In genomic region chr18:79962835-79963657, GRCh38 we compare ENCODE assay signal across 9 cellular contexts. TPM values are rescaled to one million over a fixed set of nuclear protein-coding genes. Genes with fewer than 3 reads are reported as not detected.
DNase-seq lines count a peak whose midpoint lies in the region; ATAC-seq, FAIRE-seq and TF ChIP-seq lines count a peak whose summit lies in the region.
"Had no signal": no experiment of that assay in that cellular context is flagged by ENCODE, and none has a peak within 500 bp of the region (broad histone marks: within the 10 kb centered on the region; RNA-seq: fewer than 3 reads in every experiment).

No MANE protein-coding gene starts in this region.

- no peak for ATAC-seq in HepG2
- ATAC-seq in right lobe of liver, result no peak
- ATAC-seq in HG03565 (IDR thresholded peaks at IDR 0.05; ENCODE audit: unreplicated experiment), result peak; percentile 42

- H3K9ac ChIP-seq in HepG2 (ENCODE audit: insufficient read depth, low read depth, low read length), result no peak overlapping the region

- H3K4me1 ChIP-seq in HepG2 (ENCODE audit: insufficient read depth, low read length) (peaks cover 66% of the 10 kb centered on the region), right lobe of liver (peaks cover 0 to 10% (median 3%) of the 10 kb centered on the region in 4 donors), tibial nerve (peaks cover 0 to 37% (median 11%) of the 10 kb centered on the region in 4 donors), HAP-1 (peaks cover 39% of the 10 kb centered on the region)

- H2AFZ ChIP-seq in HepG2 (ENCODE audit: low read length), result no peak overlapping the region

- H3K4me2 ChIP-seq in HepG2 (ENCODE audit: low read depth, low read length), result no peak overlapping the region

- no peak for DNase-seq in HepG2 (ENCODE audit: low spot score)
- DNase-seq in right lobe of liver, result no peak
- DNase-seq in bronchial epithelial cell (ENCODE audit: low read depth), result no peak
- DNase-seq in tibial nerve (ENCODE audit: low spot score in 2 of 2), result no peak
- no peak for DNase-seq in NCI-H774 (lab: John Stamatoyannopoulos, UW)
- no peak for DNase-seq in HAP-1 (ENCODE audit: low spot score in 2 of 2)
- no peak for DNase-seq in DMS153 (lab: John Stamatoyannopoulos, UW)

- intact Hi-C loops in HepG2 (cut with micrococcal nuclease; ENCODE audit: unreplicated experiment) (no loop called here), right lobe of liver (cut with DNase I) (no loop called here)

- H3K36me3 ChIP-seq in HepG2 (replicated peaks in 1 of 2; ENCODE audit: control insufficient read depth in 1 of 2, insufficient read depth in 2 of 2, low read length in 2 of 2), result peaks cover 2 to 7% of the 10 kb centered on the region in 2 experiments; a peak in 2 of 5 replicates
- H3K36me3 ChIP-seq in right lobe of liver, result peaks cover 0 to 9% (median 0%) of the 10 kb centered on the region in 4 donors
- peaks cover 2% of the 10 kb centered on the region for H3K36me3 ChIP-seq in bronchial epithelial cell (ENCODE audit: control insufficient read depth, insufficient read depth, low read length)
- H3K36me3 ChIP-seq in tibial nerve, result peaks cover 0 to 6% (median 0%) of the 10 kb centered on the region in 3 donors
- peaks cover 8% of the 10 kb centered on the region for H3K36me3 ChIP-seq in HAP-1 (replicated peaks)

- TF ChIP-seq CTCF in HepG2 (CRISPR knock-in tag; IDR thresholded peaks at IDR 0.05) (no peak), right lobe of liver (IDR thresholded peaks at IDR 0.05) (no peak), bronchial epithelial cell (IDR thresholded peaks at IDR 0.05; ENCODE audit: insufficient read depth, low read length, severe bottlenecking) (no peak), tibial nerve (IDR thresholded peaks at IDR 0.05) (no peak)

- POLR2A ChIA-PET in HepG2 (lab: Yijun Ruan, JAX), result interaction anchor here (0.7 to 3.1 kb wide), 5 partner anchors 12 to 28 kb away, joined by 3 to 26 read pairs (median 5); partner anchors contain the start of gene SLC66A2

- FAIRE-seq in HepG2 (lab: Jason Lieb, UNC), result no peak
- FAIRE-seq in bronchial epithelial cell (lab: Jason Lieb, UNC), result peak; percentile 13
- FAIRE-seq: TTC549 had no signal

- BruUV-seq in HepG2 (replicated peaks; lab: Mats Ljungman, UMichigan), result no TSS peak

- H3K4me3 ChIP-seq in HepG2 (replicated peaks in 1 of 3; ENCODE audit: insufficient read depth in 1 of 3, low read depth in 2 of 3, low read length in 3 of 3) (no peak overlapping the region), right lobe of liver (no peak overlapping the region), bronchial epithelial cell (ENCODE audit: low read depth, low read length) (no peak overlapping the region), tibial nerve (no peak overlapping the region), HAP-1 (no peak overlapping the region)

- no peak for TF ChIP-seq RAD21 in HepG2 (CRISPR knock-in tag; IDR thresholded peaks at IDR 0.05)

- H3K27me3 ChIP-seq in HepG2 (ENCODE audit: control insufficient read depth in 1 of 2, insufficient read depth in 2 of 2, low read length in 2 of 2), result no peaks in the 10 kb centered on the region
- H3K27me3 ChIP-seq in right lobe of liver, result no peaks in the 10 kb centered on the region
- no peaks in the 10 kb centered on the region for H3K27me3 ChIP-seq in bronchial epithelial cell (ENCODE audit: control insufficient read depth, insufficient read depth, low read length)
- peaks cover 0 to 6% of the 10 kb centered on the region in 2 donors for H3K27me3 ChIP-seq in tibial nerve
- no peaks in the 10 kb centered on the region for H3K27me3 ChIP-seq in HAP-1 (ENCODE audit: low read depth)

- 93% methylated on average over 24 of the region's 30 CpGs for WGBS in HepG2 (ENCODE audit: low lambda C conversion rate)
- 84% methylated on average over 26 of the region's 30 CpGs for WGBS in right lobe of liver (ENCODE audit: insufficient coverage, low coverage, low lambda C conversion rate, missing lambda C conversion rate)
- WGBS in tibial nerve, 2 donors, result 80 to 84% methylated on average over 30 of the region's 30 CpGs

- in situ Hi-C loops in HepG2 (cut with HindIII; ENCODE audit: extremely low pct_ligation_motif_present, low pct_unique_long_range_greater_than_20kb) (no loop called here), HAP-1 (cut with MboI; ENCODE audit: low sequenced_read_pairs) (no loop called here)

- H3K27ac ChIP-seq in HepG2 (ENCODE audit: extremely low read length, insufficient read depth, low read length), result no peak overlapping the region
- no peak overlapping the region for H3K27ac ChIP-seq in right lobe of liver
- H3K27ac ChIP-seq in tibial nerve, result peak overlapping the region in 3 of 4 donors; percentile 42 to 92 (median 89)

- H3K9me3 ChIP-seq in HepG2 (ENCODE audit: low read length) (no peaks in the 10 kb centered on the region), right lobe of liver (no peaks in the 10 kb centered on the region), tibial nerve (no peaks in the 10 kb centered on the region), HAP-1 (no peaks in the 10 kb centered on the region)

- CTCF ChIA-PET in HepG2 (lab: Yijun Ruan, JAX; ENCODE audit: low intra/inter-chr PET ratio, low total read pairs), result interaction anchor here (2.3 kb wide), 1 partner anchor 29 kb away, joined by 23 read pairs; no protein-coding TSS in a partner anchor

- TF ChIP-seq EP300 in HepG2 (IDR thresholded peaks at IDR 0.05; ENCODE audit: low read depth in 2 of 2, low read length in 2 of 2) (no peak), HepG2 (CRISPR knock-in tag; IDR thresholded peaks at IDR 0.05; ENCODE audit: borderline replicate concordance) (no peak), tibial nerve (IDR thresholded peaks at IDR 0.05) (no peak)

- TF ChIP-seq POLR2A in HepG2 (IDR thresholded peaks at IDR 0.05; ENCODE audit: insufficient read depth in 1 of 2, low read depth in 2 of 2, low read length in 2 of 2) (no peak), right lobe of liver (IDR thresholded peaks at IDR 0.05) (no peak), tibial nerve (IDR thresholded peaks at IDR 0.05) (no peak)

- no peaks in the 10 kb centered on the region for H4K20me1 ChIP-seq in HepG2 (ENCODE audit: insufficient read depth, low read length)

- H3K79me2 ChIP-seq in HepG2 (ENCODE audit: insufficient read depth, low read length), result peaks cover 15% of the 10 kb centered on the region

RNA-seq across cellular contexts. Expression of gene HSBP1L1, which starts 1.4 kb away (rescaled TPM):
- total RNA-seq in HepG2 (2016; rRNA removed; fragmentation: Illumina TruSeq; extraction: Trizol) (15.3 and 22.6 TPM in 2 replicates), right lobe of liver (10 to 100 TPM; 16.8 to 35.1 (median 23.7) TPM), bronchial epithelial cell (28.2 and 28.4 TPM in 2 replicates), tibial nerve (10 to 100 TPM; 18.0 to 35.4 (median 29.7) TPM)
- total RNA-seq in HepG2 (2016; cell fraction: cytosol; rRNA removed; fragmentation: Illumina TruSeq; extraction: Trizol; ENCODE audit: low read depth), result 28.9 and 34.1 TPM in 2 replicates
- 13.5 and 21.2 TPM in 2 replicates for total RNA-seq in HepG2 (2016; cell fraction: insoluble cytoplasmic fraction; rRNA removed; fragmentation: Illumina TruSeq; extraction: Trizol)
- 33.2 and 40.1 TPM in 2 replicates for total RNA-seq in HepG2 (2016; cell fraction: membrane; rRNA removed; fragmentation: Illumina TruSeq; extraction: Trizol)
- 17.7 and 20.7 TPM in 2 replicates for total RNA-seq in HepG2 (2016; cell fraction: nucleus; rRNA removed; fragmentation: Illumina TruSeq; extraction: Trizol)
- 41.2 and 45.1 TPM in 2 replicates for polyA plus RNA-seq in HepG2 (2011; rRNA removed)
- 28.0 and 28.5 TPM in 2 replicates for polyA plus RNA-seq in HepG2 (2011; cell fraction: cytosol; rRNA removed)
- 34.3 and 53.2 TPM in 2 replicates for polyA plus RNA-seq in HepG2 (2011; cell fraction: nucleus; rRNA removed)
- 26.1 and 32.6 TPM in 2 replicates for polyA plus RNA-seq in HepG2 (2012)
- 36.8 and 50.0 TPM in 2 replicates for polyA plus RNA-seq in HepG2 (2016; cell fraction: cytosol; fragmentation: Illumina TruSeq; extraction: Trizol; ENCODE audit: low read depth)
- polyA plus RNA-seq in HepG2 (2016; cell fraction: insoluble cytoplasmic fraction; fragmentation: Illumina TruSeq; extraction: Trizol; ENCODE audit: low read depth), result 17.9 and 18.7 TPM in 2 replicates
- 33.7 and 42.5 TPM in 2 replicates for polyA plus RNA-seq in HepG2 (2016; cell fraction: membrane; fragmentation: Illumina TruSeq; extraction: Trizol; ENCODE audit: low read depth)
- 68.0 and 69.5 TPM in 2 replicates for polyA plus RNA-seq in HepG2 (2016; cell fraction: nucleus; fragmentation: Illumina TruSeq; extraction: Trizol; ENCODE audit: insufficient read depth, low read depth)
- 4.1 and 8.6 TPM in 2 replicates for polyA minus RNA-seq in HepG2 (2011; rRNA and poly(A)+ RNA removed; ENCODE audit: low replicate concordance)
- polyA minus RNA-seq in HepG2 (2011; cell fraction: cytosol; rRNA and poly(A)+ RNA removed), result 5.3 and 7.9 TPM in 2 replicates
- polyA minus RNA-seq in HepG2 (2011; cell fraction: nucleus; rRNA and poly(A)+ RNA removed), result 23.3 and 28.1 TPM in 2 replicates

RNA-seq across cellular contexts. Expression of gene SLC66A2, which starts 11.6 kb away (rescaled TPM):
- total RNA-seq in HepG2 (2016; rRNA removed; fragmentation: Illumina TruSeq; extraction: Trizol), result 30.3 and 41.9 TPM in 2 replicates
- total RNA-seq in HepG2 (2016; cell fraction: cytosol; rRNA removed; fragmentation: Illumina TruSeq; extraction: Trizol; ENCODE audit: low read depth), result 40.5 and 40.6 TPM in 2 replicates
- total RNA-seq in HepG2 (2016; cell fraction: insoluble cytoplasmic fraction; rRNA removed; fragmentation: Illumina TruSeq; extraction: Trizol), result 29.0 and 42.7 TPM in 2 replicates
- total RNA-seq in HepG2 (2016; cell fraction: membrane; rRNA removed; fragmentation: Illumina TruSeq; extraction: Trizol), result 74.6 and 79.6 TPM in 2 replicates
- 24.3 and 28.3 TPM in 2 replicates for total RNA-seq in HepG2 (2016; cell fraction: nucleus; rRNA removed; fragmentation: Illumina TruSeq; extraction: Trizol)
- 33.5 and 62.5 TPM in 2 replicates for polyA plus RNA-seq in HepG2 (2011; rRNA removed)
- polyA plus RNA-seq in HepG2 (2011; cell fraction: cytosol; rRNA removed), result 56.8 and 67.4 TPM in 2 replicates
- polyA plus RNA-seq in HepG2 (2011; cell fraction: nucleus; rRNA removed), result 84.2 and 87.0 TPM in 2 replicates
- polyA plus RNA-seq in HepG2 (2012), result 46.8 and 62.2 TPM in 2 replicates
- polyA plus RNA-seq in HepG2 (2016; cell fraction: cytosol; fragmentation: Illumina TruSeq; extraction: Trizol; ENCODE audit: low read depth), result 45.1 and 50.9 TPM in 2 replicates
- polyA plus RNA-seq in HepG2 (2016; cell fraction: insoluble cytoplasmic fraction; fragmentation: Illumina TruSeq; extraction: Trizol; ENCODE audit: low read depth), result 33.6 and 33.8 TPM in 2 replicates
- polyA plus RNA-seq in HepG2 (2016; cell fraction: membrane; fragmentation: Illumina TruSeq; extraction: Trizol; ENCODE audit: low read depth), result 69.1 and 69.7 TPM in 2 replicates
- polyA plus RNA-seq in HepG2 (2016; cell fraction: nucleus; fragmentation: Illumina TruSeq; extraction: Trizol; ENCODE audit: insufficient read depth, low read depth), result 43.3 and 46.8 TPM in 2 replicates
- 19.8 and 109 TPM in 2 replicates for polyA minus RNA-seq in HepG2 (2011; rRNA and poly(A)+ RNA removed; ENCODE audit: low replicate concordance)
- polyA minus RNA-seq in HepG2 (2011; cell fraction: cytosol; rRNA and poly(A)+ RNA removed), result 28.8 and 32.5 TPM in 2 replicates
- polyA minus RNA-seq in HepG2 (2011; cell fraction: nucleus; rRNA and poly(A)+ RNA removed), result 27.0 and 33.3 TPM in 2 replicates
- total RNA-seq in right lobe of liver, result 100 to 1,000 TPM in 3 of 6 experiments, 10 to 100 TPM in 3; 61.6 to 140 (median 95.8) TPM
- total RNA-seq in bronchial epithelial cell, result 60.6 and 69.4 TPM in 2 replicates
- 100 to 1,000 TPM; 112 to 361 (median 222) TPM for total RNA-seq in tibial nerve

RNA-seq across cellular contexts. Expression of gene TXNL4A, which starts 25.3 kb away (rescaled TPM):
- total RNA-seq in HepG2 (2016; rRNA removed; fragmentation: Illumina TruSeq; extraction: Trizol), result 192 and 202 TPM in 2 replicates
- total RNA-seq in HepG2 (2016; cell fraction: cytosol; rRNA removed; fragmentation: Illumina TruSeq; extraction: Trizol; ENCODE audit: low read depth), result 596 and 716 TPM in 2 replicates
- total RNA-seq in HepG2 (2016; cell fraction: insoluble cytoplasmic fraction; rRNA removed; fragmentation: Illumina TruSeq; extraction: Trizol), result 185 and 204 TPM in 2 replicates
- total RNA-seq in HepG2 (2016; cell fraction: membrane; rRNA removed; fragmentation: Illumina TruSeq; extraction: Trizol), result 533 and 635 TPM in 2 replicates
- total RNA-seq in HepG2 (2016; cell fraction: nucleus; rRNA removed; fragmentation: Illumina TruSeq; extraction: Trizol), result 56.2 and 79.7 TPM in 2 replicates
- polyA plus RNA-seq in HepG2 (2011; rRNA removed), result 135 and 172 TPM in 2 replicates
- polyA plus RNA-seq in HepG2 (2011; cell fraction: cytosol; rRNA removed), result 131 and 145 TPM in 2 replicates
- 32.1 and 40.2 TPM in 2 replicates for polyA plus RNA-seq in HepG2 (2011; cell fraction: nucleus; rRNA removed)
- 123 and 145 TPM in 2 replicates for polyA plus RNA-seq in HepG2 (2012)
- polyA plus RNA-seq in HepG2 (2016; cell fraction: cytosol; fragmentation: Illumina TruSeq; extraction: Trizol; ENCODE audit: low read depth), result 941 and 1,125 TPM in 2 replicates
- 223 and 229 TPM in 2 replicates for polyA plus RNA-seq in HepG2 (2016; cell fraction: insoluble cytoplasmic fraction; fragmentation: Illumina TruSeq; extraction: Trizol; ENCODE audit: low read depth)
- polyA plus RNA-seq in HepG2 (2016; cell fraction: membrane; fragmentation: Illumina TruSeq; extraction: Trizol; ENCODE audit: low read depth), result 563 and 676 TPM in 2 replicates
- polyA plus RNA-seq in HepG2 (2016; cell fraction: nucleus; fragmentation: Illumina TruSeq; extraction: Trizol; ENCODE audit: insufficient read depth, low read depth), result 165 and 194 TPM in 2 replicates
- 36.7 and 86.4 TPM in 2 replicates for polyA minus RNA-seq in HepG2 (2011; rRNA and poly(A)+ RNA removed; ENCODE audit: low replicate concordance)
- 44.1 and 45.4 TPM in 2 replicates for polyA minus RNA-seq in HepG2 (2011; cell fraction: cytosol; rRNA and poly(A)+ RNA removed)
- polyA minus RNA-seq in HepG2 (2011; cell fraction: nucleus; rRNA and poly(A)+ RNA removed), result 14.9 and 19.2 TPM in 2 replicates
- total RNA-seq in right lobe of liver, result 10 to 100 TPM; 18.5 to 53.9 (median 37.8) TPM
- 44.0 and 53.5 TPM in 2 replicates for total RNA-seq in bronchial epithelial cell
- 10 to 100 TPM; 19.0 to 34.9 (median 32.5) TPM for total RNA-seq in tibial nerve

Comparison
In these comparisons a context has a peak if more than half of its experiments do, and no peak if none do; other contexts are left out.
1. H3K27ac ChIP-seq: peak in tibial nerve (3 of 4); none in HepG2 (single experiment) and right lobe of liver (0 of 3).